In genomic region chr1:38274974-38275373, GRCh38 we compare ENCODE assay signal across 15 cellular contexts.
DNase-seq lines count a peak whose midpoint lies in the region; ATAC-seq and TF ChIP-seq lines count a peak whose summit lies in the region.
"Had no signal": no experiment of that assay in that cellular context is flagged by ENCODE, and none has a peak within 500 bp of the region (broad histone marks: within the 10 kb centered on the region; RNA-seq: fewer than 3 reads in every experiment).

No MANE protein-coding gene starts in this region.

- H3K4me1 ChIP-seq in tibial nerve = peaks cover 0 to 20% (median 0%) of the 10 kb centered on the region in 4 donors
- H3K4me1 ChIP-seq: BLaER1 treated with 17β-estradiol and CSF1 and Interleukin-3, amounts not matched to agents 10 nM and 100 nM; SJCRH30 had no signal

- peak in 1 of 2 donors; percentile 27 for TF ChIP-seq EP300 in tibial nerve (IDR thresholded peaks at IDR 0.05)

- H3K27me3 ChIP-seq in tibial nerve = no peaks in the 10 kb centered on the region
- H3K27me3 ChIP-seq: BLaER1 treated with 17β-estradiol and CSF1 and Interleukin-3, amounts not matched to agents 10 nM and 100 nM had no signal

- TF ChIP-seq CTCF in tibial nerve (IDR thresholded peaks at IDR 0.05) = no peak

- peaks cover 0 to 21% (median 3%) of the 10 kb centered on the region in 4 donors for H3K9me3 ChIP-seq in tibial nerve
- H3K9me3 ChIP-seq: SJCRH30 had no signal

- DNase-seq in astrocyte of the hippocampus (ENCODE audit: low read depth, low spot score) = peak; percentile 33
- peak; percentile 18 for DNase-seq in globus pallidus (ENCODE audit: low spot score)
- DNase-seq in lung microvascular endothelial cell (ENCODE audit: low read depth in 2 of 2) = peak; percentile 8 to 62
- DNase-seq in stromal cell of bone marrow (ENCODE audit: low read depth) = peak; percentile 13
- no peak for DNase-seq in tibial nerve (ENCODE audit: low spot score in 2 of 2)
- DNase-seq: DMS53; IMR-90; NCI-H2081 treated with DMSO at 0.1 percent for 48 hours; NCI-H526 treated with DMSO at 0.1 percent for 48 hours; SJCRH30; stimulated activated CD4-positive, alpha-beta T cell treated with anti-CD3 and anti-CD28 coated beads, Interleukin-4, amount 100 ng/mL, for 4 hours had no signal

- no peak for TF ChIP-seq POLR2A in tibial nerve (IDR thresholded peaks at IDR 0.05)

- no peak overlapping the region for H3K4me3 ChIP-seq in tibial nerve
- H3K4me3 ChIP-seq: BLaER1 treated with 17β-estradiol and CSF1 and Interleukin-3, amounts not matched to agents 10 nM and 100 nM; SJCRH30 had no signal

- no peaks in the 10 kb centered on the region for H3K36me3 ChIP-seq in tibial nerve
- H3K36me3 ChIP-seq: BLaER1 treated with 17β-estradiol and CSF1 and Interleukin-3, amounts not matched to agents 10 nM and 100 nM; SJCRH30 had no signal

- ATAC-seq in GM19324 (IDR thresholded peaks at IDR 0.05; ENCODE audit: low FRiP score, unreplicated experiment) (no peak), HG03342 (IDR thresholded peaks at IDR 0.05; ENCODE audit: unreplicated experiment) (no peak)
- ATAC-seq: natural killer cell treated with Interleukin-12 subunit alpha and Interleukin-12 subunit beta and Interleukin-15 and Interleukin-18, amount 100 ng/mL, for 72 hours had no signal

- 7 to 11% methylated on average over 3 to 4 of the region's 4 CpGs for WGBS in tibial nerve, 2 donors

- peak overlapping the region in 1 of 4 donors; percentile 20 for H3K27ac ChIP-seq in tibial nerve
- H3K27ac ChIP-seq: BLaER1 treated with 17β-estradiol and CSF1 and Interleukin-3, amounts not matched to agents 10 nM and 100 nM; SJCRH30 had no signal

Comparison
In these comparisons a context has a peak if more than half of its experiments do, and no peak if none do; other contexts are left out.
1. DNase-seq: peak in astrocyte of the hippocampus (single experiment), globus pallidus (single experiment), lung microvascular endothelial cell (2 of 2) and stromal cell of bone marrow (single experiment); none in tibial nerve (0 of 2).